In genomic region chr10:119500138-119500795, GRCh38 we compare ENCODE assay signal across 16 cellular contexts. TPM values are rescaled to one million over a fixed set of nuclear protein-coding genes. Genes with fewer than 3 reads are reported as not detected.
DNase-seq lines count a peak whose midpoint lies in the region; ATAC-seq and TF ChIP-seq lines count a peak whose summit lies in the region.
"Had no signal": no experiment of that assay in that cellular context is flagged by ENCODE, and none has a peak within 500 bp of the region (broad histone marks: within the 10 kb centered on the region; RNA-seq: fewer than 3 reads in every experiment).

No MANE protein-coding gene starts in this region.

- H3K27me3 Mint-ChIP-seq in CD4-positive, alpha-beta memory T cell: no peaks in the 10 kb centered on the region
- no peaks in the 10 kb centered on the region for H3K27me3 Mint-ChIP-seq in activated T-helper 17 cell treated with anti-CD3 and anti-CD28 coated beads, Interleukin-2, amount 50 U/mL, for 72 hours
- peaks cover 14% of the 10 kb centered on the region for H3K27me3 Mint-ChIP-seq in glutamatergic neuron (ENCODE audit: unreplicated experiment)

- no peak for TF ChIP-seq POLR2A in spleen (IDR thresholded peaks at IDR 0.05)

- no peaks in the 10 kb centered on the region for H4K20me1 ChIP-seq in DND-41 (ENCODE audit: insufficient read depth, low read length)

- H3K79me2 ChIP-seq in DND-41 (ENCODE audit: insufficient read depth, low read length): peaks cover 3% of the 10 kb centered on the region; the same call in 1 of the 2 replicates

- peaks cover 43 to 90% (median 73%) of the 10 kb centered on the region in 4 donors for H3K4me1 Mint-ChIP-seq in CD4-positive, alpha-beta memory T cell
- peaks cover 53% of the 10 kb centered on the region for H3K4me1 Mint-ChIP-seq in activated T-helper 17 cell treated with anti-CD3 and anti-CD28 coated beads, Interleukin-2, amount 50 U/mL, for 72 hours
- H3K4me1 Mint-ChIP-seq in glutamatergic neuron (ENCODE audit: low read depth, unreplicated experiment): peaks cover 14% of the 10 kb centered on the region

- H3K27ac Mint-ChIP-seq in CD4-positive, alpha-beta memory T cell: peak overlapping the region; percentile 83 to 99 (median 95)
- peak overlapping the region; percentile 80 for H3K27ac Mint-ChIP-seq in activated T-helper 17 cell treated with anti-CD3 and anti-CD28 coated beads, Interleukin-2, amount 50 U/mL, for 72 hours
- H3K27ac Mint-ChIP-seq in glutamatergic neuron (ENCODE audit: unreplicated experiment): peak overlapping the region; percentile 50
- H3K27ac Mint-ChIP-seq: H9 had no signal

- peaks cover 24 to 37% of the 10 kb centered on the region in 2 donors for H3K36me3 Mint-ChIP-seq in CD4-positive, alpha-beta memory T cell
- peaks cover 67% of the 10 kb centered on the region for H3K36me3 Mint-ChIP-seq in activated T-helper 17 cell treated with anti-CD3 and anti-CD28 coated beads, Interleukin-2, amount 50 U/mL, for 72 hours (ENCODE audit: low read depth)
- H3K36me3 Mint-ChIP-seq in glutamatergic neuron (ENCODE audit: unreplicated experiment): peaks cover 4% of the 10 kb centered on the region

- no peaks in the 10 kb centered on the region for H3K27me3 ChIP-seq in CD4-positive, alpha-beta memory T cell (ENCODE audit: insufficient read depth, low read length)
- H3K27me3 ChIP-seq in DND-41 (ENCODE audit: insufficient read depth, low read length, poor library complexity): no peaks in the 10 kb centered on the region
- H3K27me3 ChIP-seq in spleen (replicated peaks in 1 of 7): no peaks in the 10 kb centered on the region
- H3K27me3 ChIP-seq: suprapubic skin had no signal

- no peak for TF ChIP-seq CTCF in DND-41 (IDR thresholded peaks at IDR 0.05; ENCODE audit: borderline replicate concordance, extremely low read depth, low read length, poor library complexity, severe bottlenecking)
- no peak for TF ChIP-seq CTCF in glutamatergic neuron (IDR thresholded peaks at IDR 0.05; ENCODE audit: partially characterized antibody, unreplicated experiment)
- TF ChIP-seq CTCF in spleen (IDR thresholded peaks at IDR 0.05 in 8 of 11, conservative IDR thresholded peaks at IDR 0.05 in 3 of 11): no peak

- CTCF ChIA-PET in CD4-positive, alpha-beta memory T cell (lab: Charles Lee; ENCODE audit: partially characterized antibody): interaction anchor here (0.9 to 5.3 kb wide), 10 partner anchors 9 to 301 kb away, joined by 3 to 39 read pairs (median 5); partner anchors contain the start of gene RGS10

- ATAC-seq in DND-41 (ENCODE audit: insufficient read depth, low read depth) (no peak), HG02610 (IDR thresholded peaks at IDR 0.05; ENCODE audit: unreplicated experiment) (no peak)
- ATAC-seq in activated T-helper 17 cell treated with anti-CD3 and anti-CD28 coated beads, Interleukin-2, amount 50 U/mL, for 72 hours (replicated peaks): no peak

- no peaks in the 10 kb centered on the region for H3K9me3 Mint-ChIP-seq in CD4-positive, alpha-beta memory T cell
- no peaks in the 10 kb centered on the region for H3K9me3 Mint-ChIP-seq in activated T-helper 17 cell treated with anti-CD3 and anti-CD28 coated beads, Interleukin-2, amount 50 U/mL, for 72 hours
- peaks cover 12% of the 10 kb centered on the region for H3K9me3 Mint-ChIP-seq in glutamatergic neuron (ENCODE audit: unreplicated experiment)
- H3K9me3 Mint-ChIP-seq: H9, nephron progenitor cell had no signal

- POLR2A ChIA-PET in CD4-positive, alpha-beta memory T cell (lab: Charles Lee; ENCODE audit: partially characterized antibody): interaction anchor here (1.0 to 8.0 kb wide), 4 partner anchors 11 to 40 kb away, joined by 5 to 97 read pairs (median 50); partner anchors contain the start of gene RGS10

- intact Hi-C loops in CD4-positive, alpha-beta memory T cell (cut with micrococcal nuclease): loop anchor here (5.0 kb wide), 2 partner anchors 53 to 97 kb away; partner anchors contain the start of gene TIAL1
- intact Hi-C loops in spleen (cut with DNase I; ENCODE audit: low total_unique reads): no loop called here

- WGBS in spleen, 5 donors: 75 to 90% (median 86%) methylated on average over 8 of the region's 8 CpGs

- H3K4me3 Mint-ChIP-seq in CD4-positive, alpha-beta memory T cell: peak overlapping the region in 5 of 8 donors; percentile 23 to 62 (median 40)
- peak overlapping the region; percentile 24 for H3K4me3 Mint-ChIP-seq in activated T-helper 17 cell treated with anti-CD3 and anti-CD28 coated beads, Interleukin-2, amount 50 U/mL, for 72 hours
- H3K4me3 Mint-ChIP-seq in glutamatergic neuron (ENCODE audit: unreplicated experiment): no peak overlapping the region
- H3K4me3 Mint-ChIP-seq: H9, nephron progenitor cell had no signal

- H3K36me3 ChIP-seq in CD4-positive, alpha-beta memory T cell (ENCODE audit: insufficient read depth, low read length): peaks cover 4% of the 10 kb centered on the region
- H3K36me3 ChIP-seq in DND-41 (ENCODE audit: insufficient read depth, low read length): peaks cover 25% of the 10 kb centered on the region
- peaks cover 0 to 24% (median 2%) of the 10 kb centered on the region in 6 donors for H3K36me3 ChIP-seq in spleen
- H3K36me3 ChIP-seq: suprapubic skin had no signal

- no peak overlapping the region for H3K4me3 ChIP-seq in CD4-positive, alpha-beta memory T cell (ENCODE audit: low read length in 2 of 2)
- H3K4me3 ChIP-seq in DND-41 (ENCODE audit: low read depth in 1 of 2, low read length in 2 of 2): no peak overlapping the region
- no peak overlapping the region for H3K4me3 ChIP-seq in spleen
- H3K4me3 ChIP-seq: suprapubic skin had no signal

- no peak overlapping the region for H2AFZ ChIP-seq in DND-41 (ENCODE audit: low read depth, low read length)

- no peak overlapping the region for H3K4me2 ChIP-seq in DND-41 (ENCODE audit: insufficient read depth, low read length)

- H3K4me1 ChIP-seq in CD4-positive, alpha-beta memory T cell (ENCODE audit: insufficient read depth, low read length): peaks cover 77% of the 10 kb centered on the region
- H3K4me1 ChIP-seq in DND-41 (ENCODE audit: insufficient read depth, low read length): peaks cover 36% of the 10 kb centered on the region
- peaks cover 6 to 61% (median 26%) of the 10 kb centered on the region in 6 donors for H3K4me1 ChIP-seq in spleen

- DNase-seq in CD4-positive, alpha-beta memory T cell: no peak
- DNase-seq in DND-41 (no peak), glutamatergic neuron (no peak), mucosa of gallbladder (ENCODE audit: low spot score) (no peak), spleen (no peak)
- DNase-seq: Calu3; H9; head of caudate nucleus; NCI-H1930; nephron progenitor cell; stimulated activated CD4-positive, alpha-beta T cell treated with anti-CD3 and anti-CD28 coated beads, Interleukin-4, amount 100 ng/mL, for 1 hour; T-helper 1 cell; WERI-Rb-1 had no signal

- H3K9ac ChIP-seq in DND-41 (ENCODE audit: low read depth, low read length): no peak overlapping the region

- peak overlapping the region; percentile 7 for H3K27ac ChIP-seq in CD4-positive, alpha-beta memory T cell (ENCODE audit: low read depth, low read length)
- H3K27ac ChIP-seq in DND-41 (ENCODE audit: low read length): peak overlapping the region; percentile 94; the same call in 1 of the 2 replicates
- H3K27ac ChIP-seq in spleen: peak overlapping the region in 2 of 8 donors; percentile 74 to 87
- H3K27ac ChIP-seq: suprapubic skin, WERI-Rb-1 had no signal

- H3K9me3 ChIP-seq in CD4-positive, alpha-beta memory T cell (ENCODE audit: control insufficient read depth in 1 of 2, low read length in 2 of 2): no peaks in the 10 kb centered on the region
- H3K9me3 ChIP-seq in DND-41 (ENCODE audit: insufficient read depth, low read length, severe bottlenecking) (no peaks in the 10 kb centered on the region), spleen (no peaks in the 10 kb centered on the region)
- H3K9me3 ChIP-seq: suprapubic skin had no signal

RNA-seq across cellular contexts. Expression of gene RGS10, which starts 42.3 kb away (rescaled TPM):
- 100 to 1,000 TPM; 115 to 122 TPM for total RNA-seq in CD4-positive, alpha-beta memory T cell
- 100 to 1,000 TPM; 153 to 187 TPM for polyA plus RNA-seq in CD4-positive, alpha-beta memory T cell
- total RNA-seq in activated T-helper 17 cell treated with anti-CD3 and anti-CD28 coated beads, Interleukin-2, amount 50 U/mL, for 72 hours: 10 to 100 TPM; 85.2 to 87.7 TPM
- total RNA-seq in glutamatergic neuron (ENCODE audit: unreplicated experiment) (311 TPM), mucosa of gallbladder (42.7 TPM), spleen (10 to 100 TPM; 29.1 to 74.1 (median 38.9) TPM)
- polyA plus RNA-seq in spleen: 100 to 1,000 TPM in 1 of 3 donors, 10 to 100 TPM in 2; 52.7 to 127 (median 92.9) TPM
